26 cellular contexts compared by ENCODE assay signal in the genomic region with DNA sequence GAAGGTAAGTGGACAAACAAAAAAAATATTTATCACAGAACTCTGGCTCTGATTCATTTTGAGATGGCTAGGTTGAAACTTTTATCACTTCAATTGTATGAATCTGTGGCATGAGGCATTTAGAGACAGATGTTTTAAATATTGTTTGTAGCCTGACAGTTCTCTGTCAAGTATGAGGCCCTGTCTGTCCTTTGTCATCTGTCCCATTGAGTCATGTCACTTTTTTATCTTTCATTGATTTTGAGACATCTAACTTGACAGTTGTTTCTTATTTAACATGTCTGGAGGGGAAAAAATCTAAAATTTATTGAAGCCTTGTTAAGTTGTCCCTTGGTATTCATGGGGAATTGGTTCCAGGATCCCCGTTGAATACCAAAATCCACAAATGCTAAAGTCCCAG.
"Had no signal": no experiment of that assay in that cellular context is flagged by ENCODE, and none has a peak within 500 bp of the region (broad histone marks: within the 10 kb centered on the region; RNA-seq: fewer than 3 reads in every experiment).

No MANE protein-coding gene starts in this region.

- H3K36me3 ChIP-seq: stomach, suprapubic skin, thoracic aorta, thyroid gland, tibial artery, tibial nerve, transverse colon, upper lobe of left lung, upper lobe of right lung, uterus, vagina had no signal

- H3K4me3 ChIP-seq: stomach, suprapubic skin, testis, thoracic aorta, thyroid gland, tibial artery, tibial nerve, transverse colon, upper lobe of left lung, upper lobe of right lung, uterus, vagina had no signal

- H3K27ac ChIP-seq: stomach, testis, thoracic aorta, thyroid gland, tibial artery, tibial nerve, transverse colon, upper lobe of left lung, upper lobe of right lung, uterus, vagina had no signal

- H3K27me3 ChIP-seq: stomach, suprapubic skin, testis, thyroid gland, tibial artery, tibial nerve, transverse colon, upper lobe of left lung, upper lobe of right lung, uterus, vagina had no signal

- H3K4me1 ChIP-seq: stomach, suprapubic skin, testis, thyroid gland, tibial artery, tibial nerve, transverse colon, upper lobe of left lung, upper lobe of right lung, uterus, vagina had no signal

- ATAC-seq: stimulated activated effector memory CD8-positive, alpha-beta T cell treated with anti-CD3 and anti-CD28 coated beads, Interleukin-12 subunit alpha, Interleukin-12 subunit beta, amount 100 ng/mL, for 72 hours; stimulated activated memory B cell treated with anti-CD40 and anti-IgM and Interleukin-4, amounts not matched to agents 10 μg/mL and 1 μg/mL and 100 μg/mL, for 72 hours; stimulated activated naive B cell treated with anti-CD40 and anti-IgM and Interleukin-4, amounts not matched to agents 10 μg/mL and 1 μg/mL and 100 μg/mL, for 72 hours; stimulated activated naive CD8-positive, alpha-beta T cell treated with anti-CD3 and anti-CD28 coated beads, Interleukin-15, amount 100 ng/mL, for 72 hours; stimulated activated naive CD8-positive, alpha-beta T cell treated with anti-CD3 and anti-CD28 coated beads, Interleukin-15, Interleukin-2, amounts not matched to agents 100 U/mL and 50 U/mL, for 24 hours; upper lobe of right lung had no signal

- DNase-seq: stimulated activated CD4-positive, alpha-beta T cell treated with anti-CD3 and anti-CD28 coated beads, Interleukin-2, amount 100 ng/mL, for 48 hours; stimulated activated CD4-positive, alpha-beta T cell treated with anti-CD3 and anti-CD28 coated beads, Interleukin-4, amount 100 ng/mL, for 1 hour; stimulated activated CD4-positive, alpha-beta T cell treated with anti-CD3 and anti-CD28 coated beads, Interleukin-4, amount 100 ng/mL, for 24 hours; stimulated activated CD4-positive, alpha-beta T cell treated with anti-CD3 and anti-CD28 coated beads, Interleukin-4, amount 100 ng/mL, for 4 hours; stimulated activated CD8-positive, alpha-beta memory T cell treated with anti-CD3 and anti-CD28 coated beads, Interleukin-4, amount 100 ng/mL, for 48 hours; stimulated activated naive B cell treated with anti-CD40 and anti-IgM and Interleukin-4, amounts not matched to agents 10 μg/mL and 1 μg/mL and 100 μg/mL, for 72 hours; stimulated activated naive CD4-positive, alpha-beta T cell; stimulated activated naive CD4-positive, alpha-beta T cell treated with Interleukin-2 at 50 U/mL for 16 hours; stimulated activated naive CD8-positive, alpha-beta T cell treated with anti-CD3 and anti-CD28 coated beads, Interleukin-15, amount 100 ng/mL, for 72 hours; stimulated activated naive CD8-positive, alpha-beta T cell treated with anti-CD3 and anti-CD28 coated beads, Interleukin-15, Interleukin-2, amounts not matched to agents 100 U/mL and 50 U/mL, for 24 hours; stomach; substantia nigra; testis; thyroid gland; tibial artery; transverse colon; trophoblast cell; upper lobe of left lung; upper lobe of right lung; uterus had no signal

- H3K9me3 ChIP-seq: stomach, suprapubic skin, testis, thoracic aorta, thyroid gland, tibial artery, tibial nerve, transverse colon, upper lobe of left lung, upper lobe of right lung, uterus, vagina had no signal
